9 cellular contexts compared by ENCODE assay signal in genomic region chr5:115069087-115069968, GRCh38.
A peak's percentile ranks its signal among the peaks of the same experiment; 100 is the strongest.
DNase-seq lines count a peak whose midpoint lies in the region; ATAC-seq and TF ChIP-seq lines count a peak whose summit lies in the region.
"Had no signal": no experiment of that assay in that cellular context is flagged by ENCODE, and none has a peak within 500 bp of the region (broad histone marks: within the 10 kb centered on the region; RNA-seq: fewer than 3 reads in every experiment).

No MANE protein-coding gene starts in this region.

- H3K9me3 ChIP-seq in OCI-LY3 (ENCODE audit: insufficient read depth, low read length), result no peaks in the 10 kb centered on the region
- H3K9me3 ChIP-seq in naive thymus-derived CD4-positive, alpha-beta T cell (ENCODE audit: control insufficient read depth in 2 of 3, low read length in 3 of 3), result no peaks in the 10 kb centered on the region

- no peaks in the 10 kb centered on the region for H3K79me2 ChIP-seq in OCI-LY3 (ENCODE audit: low read length)

- peak overlapping the region; percentile 81 for H3K4me2 ChIP-seq in OCI-LY3 (ENCODE audit: low read length)

- H3K36me3 ChIP-seq in OCI-LY3 (replicated peaks; ENCODE audit: low read depth, low read length), result no peaks in the 10 kb centered on the region
- H3K36me3 ChIP-seq in naive thymus-derived CD4-positive, alpha-beta T cell (ENCODE audit: control insufficient read depth in 2 of 3, insufficient read depth in 3 of 3, low read length in 3 of 3), result no peaks in the 10 kb centered on the region
- H3K36me3 ChIP-seq: BLaER1 treated with 17β-estradiol and CSF1 and Interleukin-3, amounts not matched to agents 10 nM and 100 nM had no signal

- H3K4me1 Mint-ChIP-seq in naive thymus-derived CD4-positive, alpha-beta T cell, result peaks cover 0 to 13% (median 2%) of the 10 kb centered on the region in 7 donors

- peak; percentile 35 for DNase-seq in NCI-H1436 (lab: John Stamatoyannopoulos, UW)
- no peak for DNase-seq in NCI-H1436 treated with DMSO at 0.1 percent for 48 hours (lab: John Stamatoyannopoulos, UW)
- DNase-seq in ecto neural progenitor cell (ENCODE audit: low spot score), result peak; percentile 51
- peak; percentile 31 for DNase-seq in mucosa of gallbladder (ENCODE audit: low spot score)
- no peak for DNase-seq in naive thymus-derived CD4-positive, alpha-beta T cell

- H3K9me3 Mint-ChIP-seq in naive thymus-derived CD4-positive, alpha-beta T cell, result no peaks in the 10 kb centered on the region

- TF ChIP-seq CTCF in OCI-LY3 (IDR thresholded peaks at IDR 0.05; ENCODE audit: low read depth, low read length), result peak; percentile 70

- peaks cover 20% of the 10 kb centered on the region for H3K4me1 ChIP-seq in OCI-LY3 (ENCODE audit: low read length)
- H3K4me1 ChIP-seq in naive thymus-derived CD4-positive, alpha-beta T cell (ENCODE audit: control insufficient read depth in 2 of 2, insufficient read depth in 2 of 2, low read length in 2 of 2), result peaks cover 0 to 4% of the 10 kb centered on the region in 2 donors

- H3K4me3 ChIP-seq in OCI-LY3 (ENCODE audit: low read length), result peak overlapping the region; percentile 63
- no peak overlapping the region for H3K4me3 ChIP-seq in naive thymus-derived CD4-positive, alpha-beta T cell (ENCODE audit: low read length)
- H3K4me3 ChIP-seq: BLaER1 treated with 17β-estradiol and CSF1 and Interleukin-3, amounts not matched to agents 10 nM and 100 nM had no signal

- POLR2A ChIA-PET in naive thymus-derived CD4-positive, alpha-beta T cell (lab: Charles Lee), result no interaction called here

- CTCF ChIA-PET in naive thymus-derived CD4-positive, alpha-beta T cell (lab: Charles Lee), result no interaction called here

- H3K27me3 Mint-ChIP-seq in naive thymus-derived CD4-positive, alpha-beta T cell, result peaks cover 20 to 48% (median 30%) of the 10 kb centered on the region in 5 donors

- no peaks in the 10 kb centered on the region for H3K36me3 Mint-ChIP-seq in naive thymus-derived CD4-positive, alpha-beta T cell

- H3K4me3 Mint-ChIP-seq in naive thymus-derived CD4-positive, alpha-beta T cell, result peak overlapping the region in 2 of 10 donors; percentile 26 to 29

- ATAC-seq in GM19328 (IDR thresholded peaks at IDR 0.05; ENCODE audit: unreplicated experiment), result peak; percentile 20
- peak; percentile 25 for ATAC-seq in HG03378 (IDR thresholded peaks at IDR 0.05; ENCODE audit: unreplicated experiment)
- no peak for ATAC-seq in naive thymus-derived CD4-positive, alpha-beta T cell

- intact Hi-C loops in naive thymus-derived CD4-positive, alpha-beta T cell (cut with micrococcal nuclease), result no loop called here

- H2AFZ ChIP-seq in OCI-LY3 (ENCODE audit: low read depth, low read length), result peak overlapping the region; percentile 64; the same call in 1 of the 2 replicates

- no peak overlapping the region for H3K27ac Mint-ChIP-seq in naive thymus-derived CD4-positive, alpha-beta T cell

- no peaks in the 10 kb centered on the region for H4K20me1 ChIP-seq in OCI-LY3 (ENCODE audit: insufficient read depth, low read length)
- H4K20me1 ChIP-seq: BLaER1 treated with 17β-estradiol and CSF1 and Interleukin-3, amounts not matched to agents 10 nM and 100 nM had no signal

- H3K27ac ChIP-seq in OCI-LY3 (ENCODE audit: low read length), result peak overlapping the region; percentile 72
- no peak overlapping the region for H3K27ac ChIP-seq in naive thymus-derived CD4-positive, alpha-beta T cell (ENCODE audit: low read depth, low read length)

- H3K27me3 ChIP-seq in OCI-LY3 (ENCODE audit: low read depth, low read length), result no peaks in the 10 kb centered on the region
- no peaks in the 10 kb centered on the region for H3K27me3 ChIP-seq in naive thymus-derived CD4-positive, alpha-beta T cell (ENCODE audit: control insufficient read depth in 2 of 2, insufficient read depth in 2 of 2, low read length in 2 of 2)
- H3K27me3 ChIP-seq: BLaER1 treated with 17β-estradiol and CSF1 and Interleukin-3, amounts not matched to agents 10 nM and 100 nM had no signal

- H3K9ac ChIP-seq in OCI-LY3 (ENCODE audit: low read length), result peak overlapping the region; percentile 52

Comparison
In these comparisons a context has a peak if more than half of its experiments do, and no peak if none do; other contexts are left out.
1. DNase-seq: peak in NCI-H1436 (single experiment), ecto neural progenitor cell (single experiment) and mucosa of gallbladder (single experiment); none in NCI-H1436 treated with DMSO at 0.1 percent for 48 hours (single experiment) and naive thymus-derived CD4-positive, alpha-beta T cell (0 of 9).